18 cellular contexts compared by ENCODE assay signal in genomic region chr14:70635971-70636595, GRCh38. TPM values are rescaled to one million over a fixed set of nuclear protein-coding genes. Genes with fewer than 3 reads are reported as not detected.
A peak's percentile ranks its signal among the peaks of the same experiment; 100 is the strongest.
DNase-seq lines count a peak whose midpoint lies in the region; ATAC-seq, FAIRE-seq and TF ChIP-seq lines count a peak whose summit lies in the region.
"Had no signal": no experiment of that assay in that cellular context is flagged by ENCODE, and none has a peak within 500 bp of the region (broad histone marks: within the 10 kb centered on the region; RNA-seq: fewer than 3 reads in every experiment).

No MANE protein-coding gene starts in this region.

- no peak for DNase-seq in activated naive CD4-positive, alpha-beta T cell treated with anti-CD3 and anti-CD28 coated beads, Interleukin-2, amount 50 U/mL, for 72 hours (ENCODE audit: low spot score in 2 of 2)
- DNase-seq in activated naive CD4-positive, alpha-beta T cell treated with anti-CD3 and anti-CD28 coated beads, Interleukin-2, amount 10 ng/mL, durations not matched to agents 7 days and 5 days = no peak
- DNase-seq in activated B cell treated with CpG ODN at 0.5 μM for 24 hours (no peak), fibroblast of mammary gland (ENCODE audit: low read depth) (peak; percentile 6), urothelium cell line (ENCODE audit: low spot score) (no peak), NCI-H446 treated with DMSO at 0.1 percent for 48 hours (lab: John Stamatoyannopoulos, UW) (no peak), BE2C (no peak)
- DNase-seq: brain microvascular endothelial cell, dermis blood vessel endothelial cell, midbrain, NCI-H2029 treated with DMSO at 0.1 percent for 48 hours, NCI-H510A, T-helper 17 cell, uterus, WERI-Rb-1 had no signal

- H3K27me3 ChIP-seq in BE2C = peaks cover 30% of the 10 kb centered on the region
- H3K27me3 ChIP-seq: right atrium auricular region had no signal

- ATAC-seq in activated naive CD4-positive, alpha-beta T cell treated with anti-CD3 and anti-CD28 coated beads, Interleukin-2, amount 50 U/mL, for 72 hours = peak; percentile 39 to 78
- ATAC-seq in activated B cell treated with CpG ODN at 0.5 μM for 24 hours (ENCODE audit: low read depth) (no peak), GM18861 (IDR thresholded peaks at IDR 0.05; ENCODE audit: unreplicated experiment) (no peak)
- ATAC-seq: T-helper 17 cell had no signal

- H3K9me3 ChIP-seq in BE2C = no peaks in the 10 kb centered on the region
- H3K9me3 ChIP-seq: right atrium auricular region, uterus had no signal

- intact Hi-C loops in activated B cell treated with CpG ODN at 0.5 μM for 24 hours (cut with micrococcal nuclease) = no loop called here

- POLR2A ChIA-PET in activated B cell treated with CpG ODN at 0.5 μM for 24 hours (lab: Charles Lee) = interaction anchor here (0.7 to 1.0 kb wide), 2 partner anchors 18 to 32 kb away, joined by 3 to 4 read pairs; no protein-coding TSS in a partner anchor

- H3K36me3 Mint-ChIP-seq in activated naive CD4-positive, alpha-beta T cell treated with anti-CD3 and anti-CD28 coated beads, Interleukin-2, amount 50 U/mL, for 72 hours = peaks cover 5 to 16% of the 10 kb centered on the region in 2 donors
- peaks cover 2% of the 10 kb centered on the region for H3K36me3 Mint-ChIP-seq in activated naive CD4-positive, alpha-beta T cell treated with anti-CD3 and anti-CD28 coated beads, Interleukin-2, amount 10 ng/mL, durations not matched to agents 7 days and 5 days
- H3K36me3 Mint-ChIP-seq in activated B cell treated with CpG ODN at 0.5 μM for 24 hours (ENCODE audit: low read depth) = peaks cover 12% of the 10 kb centered on the region

- H3K4me1 ChIP-seq in BE2C = no peaks in the 10 kb centered on the region
- H3K4me1 ChIP-seq: uterus had no signal

- CTCF ChIA-PET in activated naive CD4-positive, alpha-beta T cell treated with anti-CD3 and anti-CD28 coated beads, Interleukin-2, amount 10 ng/mL, durations not matched to agents 7 days and 5 days (lab: Charles Lee) = interaction anchor here (1.1 kb wide), 1 partner anchor 73 kb away, joined by 4 read pairs; no protein-coding TSS in a partner anchor
- CTCF ChIA-PET in activated B cell treated with CpG ODN at 0.5 μM for 24 hours (lab: Charles Lee) = interaction anchor here (2.0 to 2.6 kb wide), 2 partner anchors 13 to 78 kb away, joined by 6 to 7 read pairs; no protein-coding TSS in a partner anchor

- peaks cover 0 to 4% of the 10 kb centered on the region in 2 donors for H3K9me3 Mint-ChIP-seq in activated naive CD4-positive, alpha-beta T cell treated with anti-CD3 and anti-CD28 coated beads, Interleukin-2, amount 50 U/mL, for 72 hours
- H3K9me3 Mint-ChIP-seq in activated naive CD4-positive, alpha-beta T cell treated with anti-CD3 and anti-CD28 coated beads, Interleukin-2, amount 10 ng/mL, durations not matched to agents 7 days and 5 days = peaks cover 3% of the 10 kb centered on the region
- H3K9me3 Mint-ChIP-seq in activated B cell treated with CpG ODN at 0.5 μM for 24 hours = peaks cover 8% of the 10 kb centered on the region

- H3K27me3 Mint-ChIP-seq in activated naive CD4-positive, alpha-beta T cell treated with anti-CD3 and anti-CD28 coated beads, Interleukin-2, amount 10 ng/mL, durations not matched to agents 7 days and 5 days = peaks cover 5% of the 10 kb centered on the region
- no peaks in the 10 kb centered on the region for H3K27me3 Mint-ChIP-seq in activated B cell treated with CpG ODN at 0.5 μM for 24 hours
- H3K27me3 Mint-ChIP-seq: T-helper 17 cell had no signal

- no peak overlapping the region for H3K4me3 Mint-ChIP-seq in activated naive CD4-positive, alpha-beta T cell treated with anti-CD3 and anti-CD28 coated beads, Interleukin-2, amount 10 ng/mL, durations not matched to agents 7 days and 5 days
- no peak overlapping the region for H3K4me3 Mint-ChIP-seq in activated B cell treated with CpG ODN at 0.5 μM for 24 hours
- H3K4me3 Mint-ChIP-seq: T-helper 17 cell had no signal

- FAIRE-seq in urothelium cell line (lab: Jason Lieb, UNC) = peak; percentile 92
- FAIRE-seq: G401.6 had no signal

- TF ChIP-seq CTCF in activated B cell treated with CpG ODN at 0.5 μM for 24 hours (IDR thresholded peaks at IDR 0.05) = no peak
- no peak for TF ChIP-seq CTCF in fibroblast of mammary gland (conservative IDR thresholded peaks at IDR 0.05; ENCODE audit: control insufficient read depth, insufficient read depth, low read depth, low read length)
- no peak for TF ChIP-seq CTCF in BE2C (IDR thresholded peaks at IDR 0.05; ENCODE audit: low read depth, low read length)

- no peaks in the 10 kb centered on the region for H3K36me3 ChIP-seq in BE2C
- H3K36me3 ChIP-seq: brain microvascular endothelial cell, right atrium auricular region, uterus, WERI-Rb-1 had no signal

- H3K27ac Mint-ChIP-seq in activated naive CD4-positive, alpha-beta T cell treated with anti-CD3 and anti-CD28 coated beads, Interleukin-2, amount 50 U/mL, for 72 hours = peak overlapping the region in 1 of 2 donors; percentile 31
- no peak overlapping the region for H3K27ac Mint-ChIP-seq in activated naive CD4-positive, alpha-beta T cell treated with anti-CD3 and anti-CD28 coated beads, Interleukin-2, amount 10 ng/mL, durations not matched to agents 7 days and 5 days
- peak overlapping the region; percentile 54 for H3K27ac Mint-ChIP-seq in activated B cell treated with CpG ODN at 0.5 μM for 24 hours
- H3K27ac Mint-ChIP-seq: T-helper 17 cell had no signal

- H3K4me1 Mint-ChIP-seq in activated naive CD4-positive, alpha-beta T cell treated with anti-CD3 and anti-CD28 coated beads, Interleukin-2, amount 10 ng/mL, durations not matched to agents 7 days and 5 days = peaks cover 24% of the 10 kb centered on the region
- H3K4me1 Mint-ChIP-seq in activated B cell treated with CpG ODN at 0.5 μM for 24 hours = peaks cover 38% of the 10 kb centered on the region

- no peak overlapping the region for H3K4me3 ChIP-seq in fibroblast of mammary gland (ENCODE audit: control insufficient read depth, low read depth, low read length)
- no peak overlapping the region for H3K4me3 ChIP-seq in BE2C (ENCODE audit: low read depth, low read length)
- H3K4me3 ChIP-seq: right atrium auricular region, uterus had no signal

RNA-seq across cellular contexts. Expression of gene TTC9, which starts 5.6 kb away (rescaled TPM):
- 1 to 10 TPM; 6.2 to 6.5 TPM for total RNA-seq in activated naive CD4-positive, alpha-beta T cell treated with anti-CD3 and anti-CD28 coated beads, Interleukin-2, amount 50 U/mL, for 72 hours
- 11.1 and 12.4 TPM in 2 replicates for total RNA-seq in activated B cell treated with CpG ODN at 0.5 μM for 24 hours
- polyA plus RNA-seq in BE2C (2012; ENCODE audit: insufficient read depth, insufficient read length, low read depth) = not detected

RNA-seq across cellular contexts. Expression of gene MED6, which starts 35.6 kb away (rescaled TPM):
- total RNA-seq in activated naive CD4-positive, alpha-beta T cell treated with anti-CD3 and anti-CD28 coated beads, Interleukin-2, amount 50 U/mL, for 72 hours = 10 to 100 TPM; 58.8 to 80.4 TPM
- 50.5 and 57.0 TPM in 2 replicates for total RNA-seq in activated B cell treated with CpG ODN at 0.5 μM for 24 hours
- 35.3 TPM for polyA plus RNA-seq in BE2C (2012; ENCODE audit: insufficient read depth, insufficient read length, low read depth)

Comparison
In these comparisons a context has a peak if more than half of its experiments do, and no peak if none do; other contexts are left out.
1. ATAC-seq: peak in activated naive CD4-positive, alpha-beta T cell treated with anti-CD3 and anti-CD28 coated beads, Interleukin-2, amount 50 U/mL, for 72 hours (2 of 2); none in activated B cell treated with CpG ODN at 0.5 μM for 24 hours (single experiment) and GM18861 (single experiment).